Comparison of ENCODE assay signal across 11 cellular contexts in genomic region chr2:71700880-71701397, GRCh38.
A peak's percentile ranks its signal among the peaks of the same experiment; 100 is the strongest.
DNase-seq lines count a peak whose midpoint lies in the region; ATAC-seq lines count a peak whose summit lies in the region.
"Had no signal": no experiment of that assay in that cellular context is flagged by ENCODE, and none has a peak within 500 bp of the region (broad histone marks: within the 10 kb centered on the region; RNA-seq: fewer than 3 reads in every experiment).

No MANE protein-coding gene starts in this region.

- peak overlapping the region; percentile 86 for H3K27ac ChIP-seq in caudate nucleus (ENCODE audit: low read depth, low read length)
- H3K27ac ChIP-seq: BLaER1 had no signal

- ATAC-seq in sciatic nerve (peak; percentile 93), HG03432 (IDR thresholded peaks at IDR 0.05; ENCODE audit: unreplicated experiment) (no peak)
- ATAC-seq: activated T-cell treated with anti-CD3 and anti-CD28 coated beads, Interleukin-2, amount 50 U/mL, for 4 hours had no signal

- intact Hi-C loops in sciatic nerve (cut with DNase I), result no loop called here

- DNase-seq in COLO829 (ENCODE audit: low spot score) (peak; percentile 53), caudate nucleus (lab: John Stamatoyannopoulos, UW) (peak in 55 of 61 donors; percentile 9 to 88 (median 62)), inferior parietal cortex (ENCODE audit: extremely low spot score) (peak; percentile 56), sciatic nerve (ENCODE audit: low spot score) (peak; percentile 76), T-helper 1 cell (no peak), HPDE6-E6E7 (ENCODE audit: extremely low spot score) (no peak)
- no peak for DNase-seq in activated CD8-positive, alpha-beta memory T cell treated with anti-CD3 and anti-CD28 coated beads, Interleukin-2, amount 50 U/mL, for 48 hours
- DNase-seq: activated T-cell treated with anti-CD3 and anti-CD28 coated beads, Interleukin-2, amount 50 U/mL, for 4 hours; NCI-H2107 had no signal

Comparison
In these comparisons a context has a peak if more than half of its experiments do, and no peak if none do; other contexts are left out.
1. DNase-seq: peak in COLO829 (single experiment), caudate nucleus (55 of 61), inferior parietal cortex (single experiment) and sciatic nerve (single experiment); none in activated CD8-positive, alpha-beta memory T cell treated with anti-CD3 and anti-CD28 coated beads, Interleukin-2, amount 50 U/mL, for 48 hours (single experiment), T-helper 1 cell (0 of 5) and HPDE6-E6E7 (single experiment).